ENCODE assay signal across 22 cellular contexts in the genomic region with DNA sequence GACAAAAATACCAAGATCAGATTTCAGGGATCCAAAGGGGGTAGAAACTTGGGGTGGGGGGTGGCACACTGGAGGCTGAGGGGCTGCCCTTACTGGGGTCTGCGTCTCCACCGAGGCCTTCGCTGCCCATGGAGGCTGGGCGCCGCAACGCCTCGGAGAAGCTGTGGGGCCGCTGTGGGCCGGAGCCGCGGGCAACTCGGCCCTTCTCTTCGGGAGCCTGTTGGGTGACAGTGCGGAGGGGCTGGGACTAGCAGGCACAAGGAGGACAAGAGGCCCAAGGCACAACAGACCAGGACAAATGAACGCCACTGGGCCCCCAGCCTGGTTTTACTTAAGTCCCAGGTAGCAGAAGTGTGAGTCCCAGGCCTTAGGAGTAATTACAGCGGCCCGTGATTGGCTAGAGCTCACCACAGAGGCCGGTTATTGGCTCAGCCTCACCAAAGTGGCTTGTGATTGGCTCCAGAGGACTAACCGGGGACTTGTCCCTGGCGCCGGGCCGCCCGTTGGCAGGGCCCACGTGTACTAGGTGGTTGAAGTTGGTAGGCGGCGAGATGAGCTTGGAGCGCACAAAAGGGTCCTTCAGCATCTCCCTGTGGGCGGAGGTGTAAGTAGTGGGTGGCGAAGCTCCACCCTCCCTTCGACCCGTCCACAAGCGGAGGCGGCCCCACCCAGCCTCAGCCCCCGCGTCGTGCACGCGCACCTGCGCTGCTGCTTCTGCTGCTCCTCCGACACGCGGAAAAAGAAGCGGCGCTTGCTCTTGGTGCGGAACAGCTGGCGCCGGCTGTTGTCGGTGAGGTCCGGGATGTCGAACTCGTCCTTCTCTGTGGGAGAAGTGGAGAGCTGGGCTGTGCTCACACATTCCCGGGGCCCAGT. TPM values are rescaled to one million over a fixed set of nuclear protein-coding genes. Genes with fewer than 3 reads are reported as not detected.
DNase-seq lines count a peak whose midpoint lies in the region; ATAC-seq, FAIRE-seq and TF ChIP-seq lines count a peak whose summit lies in the region.
"Had no signal": no experiment of that assay in that cellular context is flagged by ENCODE, and none has a peak within 500 bp of the region (broad histone marks: within the 10 kb centered on the region; RNA-seq: fewer than 3 reads in every experiment).

No MANE protein-coding gene starts in this region.

- TF ChIP-seq RAD21 in HCT116 (IDR thresholded peaks at IDR 0.05; ENCODE audit: low read depth) = no peak
- TF ChIP-seq RAD21 in H1 (IDR thresholded peaks at IDR 0.05 in 1 of 2, conservative IDR thresholded peaks at IDR 0.05 in 1 of 2; ENCODE audit: low read depth in 2 of 2, low read length in 2 of 2) = no peak

- no peak overlapping the region for H2AFZ ChIP-seq in HCT116 (ENCODE audit: low read depth, low read length, poor library complexity, severe bottlenecking)
- no peak overlapping the region for H2AFZ ChIP-seq in H1 (ENCODE audit: low read length)
- no peak overlapping the region for H2AFZ ChIP-seq in mesenchymal stem cell (ENCODE audit: low read depth, low read length)

- H2AK5ac ChIP-seq in H1 (ENCODE audit: low read depth, low read length) = no peak overlapping the region
- H2AK5ac ChIP-seq in mesenchymal stem cell (ENCODE audit: low read length, severe bottlenecking) = no peak overlapping the region

- H4K5ac ChIP-seq in H1 (ENCODE audit: insufficient read length, low read depth, low read length) = no peak overlapping the region

- DNase-seq in HCT116 (ENCODE audit: low read depth, low spot score) (no peak), H1 (ENCODE audit: low read depth in 1 of 2, low spot score in 2 of 2) (peak in 1 of 2 experiments; percentile 57), mesenchymal stem cell (no peak), upper lobe of right lung (peak; percentile 59), kidney glomerular epithelial cell (lab: John Stamatoyannopoulos, UW) (no peak), DMS153 treated with DMSO at 0.1 percent for 48 hours (lab: John Stamatoyannopoulos, UW; ENCODE audit: unreplicated experiment) (no peak)
- DNase-seq in activated T-helper 2 cell treated with anti-CD3 and anti-CD28 coated beads, Interferon-gamma antibody, Interleukin-2, Interleukin-4, amounts not matched to agents 10 μg/mL and 5 μg/mL and 100 μg/mL, durations not matched to agents 14 hours and 24 hours and 36 hours (ENCODE audit: low spot score) = no peak
- DNase-seq: Caco-2; CD4-positive, alpha-beta T cell; GF-D8; MM.1S; NCI-H1092; NCI-H1436 treated with DMSO at 0.1 percent for 48 hours; NCI-H2081; SHP77 had no signal

- no peak overlapping the region for H3K14ac ChIP-seq in H1 (ENCODE audit: insufficient read length)
- H3K14ac ChIP-seq in mesenchymal stem cell (ENCODE audit: low read length in 2 of 2) = no peak overlapping the region

- RAD21 ChIA-PET in HCT116 (lab: Charles Lee; ENCODE audit: low non-redundant PET in 1 of 2, low total read pairs in 2 of 2, uncharacterized antibody in 2 of 2, unreplicated experiment in 2 of 2) = no interaction called here

- TF ChIP-seq CTCF in HCT116 (IDR thresholded peaks at IDR 0.05 in 2 of 3, conservative IDR thresholded peaks at IDR 0.05 in 1 of 3; ENCODE audit: borderline replicate concordance in 1 of 3, insufficient read depth in 1 of 3, low read depth in 2 of 3, low read length in 2 of 3) (no peak), H1 (IDR thresholded peaks at IDR 0.05; ENCODE audit: control extremely low read depth in 1 of 3, insufficient read depth in 1 of 3, low read depth in 1 of 3, low read length in 3 of 3) (no peak), upper lobe of right lung (IDR thresholded peaks at IDR 0.05) (no peak)

- intact Hi-C loops in HCT116 (cut with micrococcal nuclease) = no loop called here
- intact Hi-C loops in upper lobe of right lung (cut with DNase I) = no loop called here
- intact Hi-C loops in activated T-helper 2 cell treated with anti-CD3 and anti-CD28 coated beads, Interferon-gamma antibody, Interleukin-2, Interleukin-4, amounts not matched to agents 10 μg/mL and 5 μg/mL and 100 μg/mL, durations not matched to agents 14 hours and 24 hours and 36 hours (cut with micrococcal nuclease) = no loop called here

- no peak overlapping the region for H2BK120ac ChIP-seq in H1 (replicated peaks; ENCODE audit: low read depth, low read length)
- H2BK120ac ChIP-seq in mesenchymal stem cell (ENCODE audit: low read depth, low read length) = no peak overlapping the region

- H4K8ac ChIP-seq in H1 (ENCODE audit: extremely low read depth, insufficient read depth, low read length) = no peak overlapping the region; the same call in 1 of the 2 replicates
- H4K8ac ChIP-seq in mesenchymal stem cell (ENCODE audit: low read length) = no peak overlapping the region

- peaks cover 3% of the 10 kb centered on the region for H3K27me3 Mint-ChIP-seq in activated T-helper 2 cell treated with anti-CD3 and anti-CD28 coated beads, Interferon-gamma antibody, Interleukin-2, Interleukin-4, amounts not matched to agents 10 μg/mL and 5 μg/mL and 100 μg/mL, durations not matched to agents 14 hours and 24 hours and 36 hours (ENCODE audit: low read depth)
- H3K27me3 Mint-ChIP-seq: CD4-positive, alpha-beta T cell; IgD-negative memory B cell had no signal

- POLR2A ChIA-PET in HCT116 (lab: Charles Lee) = no interaction called here
- POLR2A ChIA-PET in H1 (lab: Charles Lee; ENCODE audit: partially characterized antibody) = interaction anchor here (0.6 to 1.0 kb wide), 4 partner anchors 13 to 52 kb away, joined by 3 to 4 read pairs (median 3); partner anchors contain the start of gene EHD1

- H3K23me2 ChIP-seq in H1 (ENCODE audit: low read depth, low read length) = no peaks in the 10 kb centered on the region; the same call in 1 of the 2 replicates

- H3K9ac ChIP-seq in HCT116 (ENCODE audit: low read length) (no peak overlapping the region), H1 (replicated peaks in 1 of 4; ENCODE audit: extremely low read depth in 1 of 4, low read depth in 3 of 4, low read length in 3 of 4) (no peak overlapping the region), mesenchymal stem cell (ENCODE audit: low read length) (no peak overlapping the region)

- ATAC-seq in HCT116 (peak; percentile 70), upper lobe of right lung (no peak)
- ATAC-seq: GM12878 had no signal

- no peak overlapping the region for H3K4me3 Mint-ChIP-seq in activated T-helper 2 cell treated with anti-CD3 and anti-CD28 coated beads, Interferon-gamma antibody, Interleukin-2, Interleukin-4, amounts not matched to agents 10 μg/mL and 5 μg/mL and 100 μg/mL, durations not matched to agents 14 hours and 24 hours and 36 hours (ENCODE audit: low read depth)
- H3K4me3 Mint-ChIP-seq: CD4-positive, alpha-beta T cell had no signal

- H3K27ac Mint-ChIP-seq in activated T-helper 2 cell treated with anti-CD3 and anti-CD28 coated beads, Interferon-gamma antibody, Interleukin-2, Interleukin-4, amounts not matched to agents 10 μg/mL and 5 μg/mL and 100 μg/mL, durations not matched to agents 14 hours and 24 hours and 36 hours = no peak overlapping the region
- H3K27ac Mint-ChIP-seq: CD4-positive, alpha-beta T cell; IgD-negative memory B cell had no signal

- no peaks in the 10 kb centered on the region for H3K9me3 ChIP-seq in HCT116 (ENCODE audit: control insufficient read depth in 1 of 2, insufficient read depth in 1 of 2, low read depth in 1 of 2, low read length in 2 of 2)
- no peaks in the 10 kb centered on the region for H3K9me3 ChIP-seq in H1 (ENCODE audit: insufficient read depth in 2 of 2, low read depth in 1 of 2, low read length in 1 of 2)
- H3K9me3 ChIP-seq in mesenchymal stem cell (ENCODE audit: control insufficient read depth, low read length) = no peaks in the 10 kb centered on the region
- H3K9me3 ChIP-seq in upper lobe of right lung = no peaks in the 10 kb centered on the region
- H3K9me3 ChIP-seq: A549, Caco-2 had no signal

- no peaks in the 10 kb centered on the region; the same call in 1 of the 2 replicates for H3K79me1 ChIP-seq in H1 (ENCODE audit: low read depth, low read length)
- H3K79me1 ChIP-seq in mesenchymal stem cell (replicated peaks; ENCODE audit: low read length, poor library complexity, severe bottlenecking) = no peaks in the 10 kb centered on the region

- H3K4me3 ChIP-seq in HCT116 (replicated peaks in 1 of 2; ENCODE audit: low read depth in 1 of 2, low read length in 2 of 2) (no peak overlapping the region), H1 (ENCODE audit: extremely low read depth in 1 of 4, insufficient read depth in 2 of 4, low read depth in 3 of 4, low read length in 4 of 4) (no peak overlapping the region), mesenchymal stem cell (ENCODE audit: insufficient read depth in 1 of 2, low read depth in 1 of 2, low read length in 2 of 2) (no peak overlapping the region), upper lobe of right lung (no peak overlapping the region)
- H3K4me3 ChIP-seq: A549, GM12878, SK-N-MC had no signal

- no peaks in the 10 kb centered on the region for H3K4me1 Mint-ChIP-seq in activated T-helper 2 cell treated with anti-CD3 and anti-CD28 coated beads, Interferon-gamma antibody, Interleukin-2, Interleukin-4, amounts not matched to agents 10 μg/mL and 5 μg/mL and 100 μg/mL, durations not matched to agents 14 hours and 24 hours and 36 hours (ENCODE audit: low read depth)

- FAIRE-seq in H1 (lab: Jason Lieb, UNC) = no peak
- FAIRE-seq: A549, GM12878, GM19239, HTR-8/SVneo had no signal

- H3K56ac ChIP-seq in H1 (replicated peaks; ENCODE audit: insufficient read length, low read depth, low read length) = no peak overlapping the region

- H3K4me1 ChIP-seq in HCT116 (ENCODE audit: control insufficient read depth in 1 of 2, insufficient read depth in 2 of 2, low read length in 2 of 2) (0 out of 4 replicates have a peak, but pooled peaks cover 0 to 4% of the 10 kb centered on the region in 2 experiments), H1 (replicated peaks in 1 of 4; ENCODE audit: control insufficient read depth in 3 of 4, insufficient read depth in 4 of 4, low read length in 3 of 4) (no peaks in the 10 kb centered on the region), mesenchymal stem cell (ENCODE audit: control insufficient read depth, insufficient read depth, low read depth, low read length) (no peaks in the 10 kb centered on the region), upper lobe of right lung (no peaks in the 10 kb centered on the region)
- H3K4me1 ChIP-seq: A549, Caco-2 had no signal

- H4K20me1 ChIP-seq in HCT116 (ENCODE audit: insufficient read depth) (no peaks in the 10 kb centered on the region), H1 (replicated peaks in 1 of 2; ENCODE audit: control insufficient read depth in 1 of 2, insufficient read depth in 2 of 2, low read length in 2 of 2) (peaks cover 3% of the 10 kb centered on the region in 2 experiments)

- H3K4ac ChIP-seq in H1 (replicated peaks; ENCODE audit: insufficient read length, low read depth, low read length) = no peak overlapping the region
- no peak overlapping the region for H3K4ac ChIP-seq in mesenchymal stem cell (ENCODE audit: low read depth in 1 of 2, low read length in 2 of 2)

- CTCF ChIA-PET in HCT116 (lab: Charles Lee) = no interaction called here
- CTCF ChIA-PET in H1 (lab: Charles Lee; ENCODE audit: partially characterized antibody) = interaction anchor here (0.5 to 2.1 kb wide), 8 partner anchors 9 to 136 kb away, joined by 3 to 9 read pairs (median 4); no protein-coding TSS in a partner anchor

- TF ChIP-seq POLR2A in HCT116 (IDR thresholded peaks at IDR 0.05; ENCODE audit: borderline replicate concordance, extremely low read depth, insufficient read depth, insufficient read length) (no peak), H1 (IDR thresholded peaks at IDR 0.05; ENCODE audit: control extremely low read depth in 1 of 2, low read depth in 2 of 2, low read length in 2 of 2) (no peak)

- H3K27me3 ChIP-seq in HCT116 (ENCODE audit: insufficient read depth, low read length) (no peaks in the 10 kb centered on the region), H1 (replicated peaks in 1 of 4; ENCODE audit: control insufficient read depth in 3 of 4, extremely low read depth in 1 of 4, insufficient read depth in 3 of 4, low read length in 3 of 4) (no peaks in the 10 kb centered on the region), mesenchymal stem cell (ENCODE audit: control insufficient read depth in 1 of 2, insufficient read depth in 1 of 2, low read length in 2 of 2) (peaks cover 0 to 22% of the 10 kb centered on the region in 2 experiments), upper lobe of right lung (no peaks in the 10 kb centered on the region)

- H4K91ac ChIP-seq in H1 (replicated peaks; ENCODE audit: insufficient read length, low read length) (no peak overlapping the region), mesenchymal stem cell (ENCODE audit: low read length) (peak overlapping the region; percentile 31)

- H2BK12ac ChIP-seq in H1 (ENCODE audit: low read depth, low read length) = no peak overlapping the region
- no peak overlapping the region for H2BK12ac ChIP-seq in mesenchymal stem cell (ENCODE audit: low read length in 2 of 2)

- no peaks in the 10 kb centered on the region for H3K36me3 Mint-ChIP-seq in activated T-helper 2 cell treated with anti-CD3 and anti-CD28 coated beads, Interferon-gamma antibody, Interleukin-2, Interleukin-4, amounts not matched to agents 10 μg/mL and 5 μg/mL and 100 μg/mL, durations not matched to agents 14 hours and 24 hours and 36 hours (ENCODE audit: low read depth)

- TF ChIP-seq EP300 in H1 (IDR thresholded peaks at IDR 0.05; ENCODE audit: borderline replicate concordance in 1 of 2, low read depth in 2 of 2, low read length in 2 of 2) = no peak

- no peak overlapping the region for H2BK20ac ChIP-seq in H1 (ENCODE audit: low read length)

- no TSS peak for BruUV-seq in HCT116 (replicated peaks; lab: Mats Ljungman, UMichigan)

- no peaks in the 10 kb centered on the region for H3K9me3 Mint-ChIP-seq in activated T-helper 2 cell treated with anti-CD3 and anti-CD28 coated beads, Interferon-gamma antibody, Interleukin-2, Interleukin-4, amounts not matched to agents 10 μg/mL and 5 μg/mL and 100 μg/mL, durations not matched to agents 14 hours and 24 hours and 36 hours
- H3K9me3 Mint-ChIP-seq: CD4-positive, alpha-beta T cell; IgD-negative memory B cell had no signal

- H3K18ac ChIP-seq in H1 (ENCODE audit: extremely low read depth, low read length) (no peak overlapping the region), mesenchymal stem cell (ENCODE audit: low read depth in 1 of 2, low read length in 2 of 2) (no peak overlapping the region)

- H3K23ac ChIP-seq in H1 (ENCODE audit: insufficient read length) (no peak overlapping the region), mesenchymal stem cell (ENCODE audit: low read length in 2 of 2) (no peak overlapping the region)

- 89% methylated on average over 43 of the region's 52 CpGs; no CpG with 5 or more reads in 1 of the 2 experiments for WGBS in H1 (ENCODE audit: extremely low coverage in 1 of 2, insufficient coverage in 1 of 2, insufficient read length in 1 of 2, insufficient replicate concordance in 2 of 2, low coverage in 1 of 2, low lambda C conversion rate in 2 of 2, missing lambda C conversion rate in 1 of 2), 2 experiments
- 93% methylated on average over 52 of the region's 52 CpGs for WGBS in mesenchymal stem cell

- H2BK15ac ChIP-seq in H1 (ENCODE audit: low read length) = no peak overlapping the region
- no peak overlapping the region for H2BK15ac ChIP-seq in mesenchymal stem cell (ENCODE audit: low read depth, poor library complexity, severe bottlenecking)

- no peak overlapping the region for H3K4me2 ChIP-seq in HCT116 (ENCODE audit: low read length)
- H3K4me2 ChIP-seq in H1 (ENCODE audit: insufficient read depth in 1 of 2, low read depth in 2 of 2, low read length in 2 of 2) = no peak overlapping the region
- no peak overlapping the region for H3K4me2 ChIP-seq in mesenchymal stem cell (ENCODE audit: low read length, poor library complexity, severe bottlenecking)
- H3K4me2 ChIP-seq: A549 had no signal

- H3K36me3 ChIP-seq in HCT116 (ENCODE audit: control insufficient read depth in 1 of 2, insufficient read depth in 2 of 2, low read length in 2 of 2) = peaks cover 7 to 13% of the 10 kb centered on the region in 2 experiments; a peak in 2 of 4 replicates
- H3K36me3 ChIP-seq in H1 (ENCODE audit: control insufficient read depth in 2 of 4, insufficient read depth in 4 of 4, low read length in 3 of 4) = peaks cover 0 to 14% (median 8%) of the 10 kb centered on the region in 4 experiments; a peak in 5 of 8 replicates
- H3K36me3 ChIP-seq in mesenchymal stem cell (ENCODE audit: control insufficient read depth in 1 of 2, insufficient read depth in 2 of 2, low read depth in 1 of 2, low read length in 2 of 2) = peaks cover 0 to 36% of the 10 kb centered on the region in 2 experiments
- no peaks in the 10 kb centered on the region for H3K36me3 ChIP-seq in upper lobe of right lung

- no peaks in the 10 kb centered on the region for H3K9me2 ChIP-seq in HCT116 (ENCODE audit: insufficient read depth)

- no peak overlapping the region for H2BK5ac ChIP-seq in H1 (ENCODE audit: low read depth, low read length)
- H2BK5ac ChIP-seq in mesenchymal stem cell (ENCODE audit: low read depth, low read length, poor library complexity, severe bottlenecking) = no peak overlapping the region

- H3K79me2 ChIP-seq in HCT116 (ENCODE audit: insufficient read depth, low read length) (no peaks in the 10 kb centered on the region), H1 (ENCODE audit: control insufficient read depth in 1 of 2, insufficient read depth in 2 of 2, low read length in 2 of 2) (no peaks in the 10 kb centered on the region)

- H3K27ac ChIP-seq in HCT116 (ENCODE audit: low read depth, low read length) (no peak overlapping the region), H1 (ENCODE audit: low read depth, low read length) (no peak overlapping the region), mesenchymal stem cell (ENCODE audit: low read length, poor library complexity, severe bottlenecking) (no peak overlapping the region), upper lobe of right lung (no peak overlapping the region)
- H3K27ac ChIP-seq: A549, SK-N-MC had no signal

RNA-seq across cellular contexts. Expression of gene MEN1, which starts 16.5 kb away (rescaled TPM):
- total RNA-seq in HCT116 (2021; ENCODE audit: unreplicated experiment) = 62.1 TPM
- polyA plus RNA-seq in HCT116 (2012) = 46.8 and 54.0 TPM in 2 replicates
- total RNA-seq in H1 (2021; fragmentation: NEBNext Ultra II Directional; extraction: Animal tissue kit (Norgen Biotek cat#: 25700)) = 56.3 and 56.9 TPM in 2 replicates
- polyA plus RNA-seq in H1 (2011; rRNA removed) = 47.2 and 78.5 TPM in 2 replicates
- polyA plus RNA-seq in H1 (2011; cell fraction: cytosol; rRNA removed) = 43.0 TPM
- 97.2 TPM for polyA plus RNA-seq in H1 (2011; cell fraction: nucleus; rRNA removed)
- 37.5 to 59.8 TPM (median 54.2 TPM) in 4 replicates for polyA plus RNA-seq in H1 (2012, experiment 1 of 2)
- 53.7 TPM for polyA plus RNA-seq in H1 (2012, experiment 2 of 2)
- 63.6 TPM for polyA plus RNA-seq in H1 (2013, experiment 1 of 2)
- 66.9 TPM for polyA plus RNA-seq in H1 (2013, experiment 2 of 2)
- polyA minus RNA-seq in H1 (2011; rRNA and poly(A)+ RNA removed) = 22.9 and 27.9 TPM in 2 replicates
- polyA minus RNA-seq in H1 (2011; cell fraction: cytosol; rRNA and poly(A)+ RNA removed) = 32.7 TPM
- 27.2 TPM for polyA minus RNA-seq in H1 (2011; cell fraction: nucleus; rRNA and poly(A)+ RNA removed)
- 30.3 TPM for polyA plus RNA-seq in mesenchymal stem cell (2013, experiment 1 of 2)
- polyA plus RNA-seq in mesenchymal stem cell (2013, experiment 2 of 2) = 29.2 TPM
- 22.5 TPM for total RNA-seq in upper lobe of right lung
- 46.2 and 47.2 TPM in 2 replicates for total RNA-seq in activated T-helper 2 cell treated with anti-CD3 and anti-CD28 coated beads, Interferon-gamma antibody, Interleukin-2, Interleukin-4, amounts not matched to agents 10 μg/mL and 5 μg/mL and 100 μg/mL, durations not matched to agents 14 hours and 24 hours and 36 hours

RNA-seq across cellular contexts. Expression of gene CDC42BPG, which starts 17.6 kb away (rescaled TPM):
- total RNA-seq in HCT116 (2021; ENCODE audit: unreplicated experiment) = 30.1 TPM
- polyA plus RNA-seq in HCT116 (2012) = 19.3 TPM in 2 replicates
- 10.6 and 12.3 TPM in 2 replicates for total RNA-seq in H1 (2021; fragmentation: NEBNext Ultra II Directional; extraction: Animal tissue kit (Norgen Biotek cat#: 25700))
- polyA plus RNA-seq in H1 (2011; rRNA removed) = 3.7 and 6.7 TPM in 2 replicates
- 5.9 TPM for polyA plus RNA-seq in H1 (2011; cell fraction: cytosol; rRNA removed)
- polyA plus RNA-seq in H1 (2011; cell fraction: nucleus; rRNA removed) = 27.1 TPM
- polyA plus RNA-seq in H1 (2012, experiment 1 of 2) = 6.2 to 12.1 TPM (median 10.3 TPM) in 4 replicates
- polyA plus RNA-seq in H1 (2012, experiment 2 of 2) = 4.7 TPM
- 4.8 TPM for polyA plus RNA-seq in H1 (2013, experiment 1 of 2)
- polyA plus RNA-seq in H1 (2013, experiment 2 of 2) = 3.8 TPM
- 4.5 and 4.9 TPM in 2 replicates for polyA minus RNA-seq in H1 (2011; rRNA and poly(A)+ RNA removed)
- 7.4 TPM for polyA minus RNA-seq in H1 (2011; cell fraction: cytosol; rRNA and poly(A)+ RNA removed)
- 20.2 TPM for polyA minus RNA-seq in H1 (2011; cell fraction: nucleus; rRNA and poly(A)+ RNA removed)
- 0.26 TPM for polyA plus RNA-seq in mesenchymal stem cell (2013, experiment 1 of 2)
- 0.21 TPM for polyA plus RNA-seq in mesenchymal stem cell (2013, experiment 2 of 2)
- total RNA-seq in upper lobe of right lung = 20.9 TPM
- total RNA-seq in activated T-helper 2 cell treated with anti-CD3 and anti-CD28 coated beads, Interferon-gamma antibody, Interleukin-2, Interleukin-4, amounts not matched to agents 10 μg/mL and 5 μg/mL and 100 μg/mL, durations not matched to agents 14 hours and 24 hours and 36 hours = 0.07 and 0.32 TPM in 2 replicates
- total RNA-seq: RPMI7951 had no signal

RNA-seq across cellular contexts. Expression of gene MAP4K2, which starts 23.8 kb away (rescaled TPM):
- total RNA-seq in HCT116 (2021; ENCODE audit: unreplicated experiment) (44.2 TPM), upper lobe of right lung (28.9 TPM)
- 37.5 and 38.1 TPM in 2 replicates for polyA plus RNA-seq in HCT116 (2012)
- total RNA-seq in H1 (2021; fragmentation: NEBNext Ultra II Directional; extraction: Animal tissue kit (Norgen Biotek cat#: 25700)) = 20.7 and 24.0 TPM in 2 replicates
- 20.1 and 25.3 TPM in 2 replicates for polyA plus RNA-seq in H1 (2011; rRNA removed)
- 22.2 TPM for polyA plus RNA-seq in H1 (2011; cell fraction: cytosol; rRNA removed)
- 54.2 TPM for polyA plus RNA-seq in H1 (2011; cell fraction: nucleus; rRNA removed)
- 14.0 to 19.1 TPM (median 15.9 TPM) in 4 replicates for polyA plus RNA-seq in H1 (2012, experiment 1 of 2)
- polyA plus RNA-seq in H1 (2012, experiment 2 of 2) = 12.9 TPM
- polyA plus RNA-seq in H1 (2013, experiment 1 of 2) = 11.2 TPM
- 12.0 TPM for polyA plus RNA-seq in H1 (2013, experiment 2 of 2)
- polyA minus RNA-seq in H1 (2011; rRNA and poly(A)+ RNA removed) = 18.5 and 20.3 TPM in 2 replicates
- 11.0 TPM for polyA minus RNA-seq in H1 (2011; cell fraction: cytosol; rRNA and poly(A)+ RNA removed)
- 11.6 TPM for polyA minus RNA-seq in H1 (2011; cell fraction: nucleus; rRNA and poly(A)+ RNA removed)
- polyA plus RNA-seq in mesenchymal stem cell (2013, experiment 1 of 2) = 12.3 TPM
- 13.7 TPM for polyA plus RNA-seq in mesenchymal stem cell (2013, experiment 2 of 2)
- 72.1 and 77.5 TPM in 2 replicates for total RNA-seq in activated T-helper 2 cell treated with anti-CD3 and anti-CD28 coated beads, Interferon-gamma antibody, Interleukin-2, Interleukin-4, amounts not matched to agents 10 μg/mL and 5 μg/mL and 100 μg/mL, durations not matched to agents 14 hours and 24 hours and 36 hours

RNA-seq across cellular contexts. Expression of gene SF1, which starts 48.5 kb away (rescaled TPM):
- 403 TPM for total RNA-seq in HCT116 (2021; ENCODE audit: unreplicated experiment)
- polyA plus RNA-seq in HCT116 (2012) = 177 and 219 TPM in 2 replicates
- 353 and 365 TPM in 2 replicates for total RNA-seq in H1 (2021; fragmentation: NEBNext Ultra II Directional; extraction: Animal tissue kit (Norgen Biotek cat#: 25700))
- polyA plus RNA-seq in H1 (2011; rRNA removed) = 72.7 and 110 TPM in 2 replicates
- 70.0 TPM for polyA plus RNA-seq in H1 (2011; cell fraction: cytosol; rRNA removed)
- 197 TPM for polyA plus RNA-seq in H1 (2011; cell fraction: nucleus; rRNA removed)
- 259 to 328 TPM (median 273 TPM) in 4 replicates for polyA plus RNA-seq in H1 (2012, experiment 1 of 2)
- 150 TPM for polyA plus RNA-seq in H1 (2012, experiment 2 of 2)
- polyA plus RNA-seq in H1 (2013, experiment 1 of 2) = 194 TPM
- 181 TPM for polyA plus RNA-seq in H1 (2013, experiment 2 of 2)
- 75.9 and 88.7 TPM in 2 replicates for polyA minus RNA-seq in H1 (2011; rRNA and poly(A)+ RNA removed)
- polyA minus RNA-seq in H1 (2011; cell fraction: cytosol; rRNA and poly(A)+ RNA removed) = 107 TPM
- polyA minus RNA-seq in H1 (2011; cell fraction: nucleus; rRNA and poly(A)+ RNA removed) = 210 TPM
- polyA plus RNA-seq in mesenchymal stem cell (2013, experiment 1 of 2) = 124 TPM
- 118 TPM for polyA plus RNA-seq in mesenchymal stem cell (2013, experiment 2 of 2)
- total RNA-seq in upper lobe of right lung = 294 TPM
- total RNA-seq in activated T-helper 2 cell treated with anti-CD3 and anti-CD28 coated beads, Interferon-gamma antibody, Interleukin-2, Interleukin-4, amounts not matched to agents 10 μg/mL and 5 μg/mL and 100 μg/mL, durations not matched to agents 14 hours and 24 hours and 36 hours = 460 and 461 TPM in 2 replicates

RNA-seq across cellular contexts. Expression of gene EHD1, which starts 51.6 kb away (rescaled TPM):
- total RNA-seq in HCT116 (2021; ENCODE audit: unreplicated experiment) = 48.1 TPM
- polyA plus RNA-seq in HCT116 (2012) = 43.5 and 70.0 TPM in 2 replicates
- total RNA-seq in H1 (2021; fragmentation: NEBNext Ultra II Directional; extraction: Animal tissue kit (Norgen Biotek cat#: 25700)) = 36.9 and 42.9 TPM in 2 replicates
- 31.5 and 54.0 TPM in 2 replicates for polyA plus RNA-seq in H1 (2011; rRNA removed)
- 33.1 TPM for polyA plus RNA-seq in H1 (2011; cell fraction: cytosol; rRNA removed)
- 38.0 TPM for polyA plus RNA-seq in H1 (2011; cell fraction: nucleus; rRNA removed)
- polyA plus RNA-seq in H1 (2012, experiment 1 of 2) = 22.9 to 33.8 TPM (median 30.9 TPM) in 4 replicates
- polyA plus RNA-seq in H1 (2012, experiment 2 of 2) = 28.9 TPM
- polyA plus RNA-seq in H1 (2013, experiment 1 of 2) = 19.7 TPM
- polyA plus RNA-seq in H1 (2013, experiment 2 of 2) = 17.7 TPM
- 24.7 and 48.1 TPM in 2 replicates for polyA minus RNA-seq in H1 (2011; rRNA and poly(A)+ RNA removed)
- polyA minus RNA-seq in H1 (2011; cell fraction: cytosol; rRNA and poly(A)+ RNA removed) = 28.1 TPM
- 22.0 TPM for polyA minus RNA-seq in H1 (2011; cell fraction: nucleus; rRNA and poly(A)+ RNA removed)
- 57.6 TPM for polyA plus RNA-seq in mesenchymal stem cell (2013, experiment 1 of 2)
- polyA plus RNA-seq in mesenchymal stem cell (2013, experiment 2 of 2) = 57.2 TPM
- 94.6 TPM for total RNA-seq in upper lobe of right lung
- 107 TPM in 2 replicates for total RNA-seq in activated T-helper 2 cell treated with anti-CD3 and anti-CD28 coated beads, Interferon-gamma antibody, Interleukin-2, Interleukin-4, amounts not matched to agents 10 μg/mL and 5 μg/mL and 100 μg/mL, durations not matched to agents 14 hours and 24 hours and 36 hours

Comparison
In these comparisons a context has a peak if more than half of its experiments do, and no peak if none do; other contexts are left out.
1. Of the 16 proteins assayed by ChIP-seq in both H1 and HCT116: peak only in H1: SP1; only in HCT116: none; in both: none; in neither: 15.